10 cellular contexts compared by ENCODE assay signal in the genomic region with DNA sequence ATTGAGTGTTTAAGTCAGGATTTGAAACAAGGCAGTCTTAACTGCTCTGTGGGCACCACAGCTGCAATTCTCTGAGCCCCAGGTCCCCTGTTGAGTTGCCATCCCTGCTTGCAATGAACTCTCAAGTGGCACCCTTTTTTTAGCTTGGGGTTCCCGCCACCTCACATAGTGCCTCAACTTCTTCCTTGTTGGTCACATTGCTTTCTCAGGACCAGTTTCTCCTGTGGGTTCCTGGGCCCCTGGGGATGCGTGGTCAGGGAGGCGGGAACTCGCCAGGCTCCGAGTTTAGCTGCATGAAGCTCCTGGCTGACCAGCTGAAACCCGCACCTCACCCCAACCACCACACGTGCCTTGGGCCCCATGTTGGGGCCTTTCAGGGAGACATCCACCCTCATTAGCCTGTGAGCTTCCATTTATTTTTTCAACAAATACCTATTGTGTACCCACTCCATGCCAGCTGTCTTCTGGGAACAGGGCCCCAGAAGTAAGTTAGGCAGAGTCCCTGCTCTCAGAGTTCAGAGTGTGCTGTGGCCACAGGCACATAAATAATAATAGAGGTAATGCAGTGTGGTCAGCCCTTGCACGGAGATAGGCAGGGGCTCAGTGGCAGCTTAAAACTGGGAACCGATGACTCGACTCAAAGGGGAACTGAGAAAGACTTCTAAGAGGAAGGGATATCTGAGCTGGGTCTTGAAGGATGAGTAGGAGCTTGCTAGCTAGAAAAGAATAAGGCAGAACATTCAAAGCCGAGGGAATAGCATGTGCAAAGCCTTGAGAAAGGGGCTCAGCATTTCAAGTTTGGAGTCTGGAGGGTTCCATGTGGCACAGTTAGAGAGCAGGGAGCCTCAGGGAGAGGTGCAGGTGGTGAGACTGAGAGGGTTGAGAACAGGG. TPM values are rescaled to one million over a fixed set of nuclear protein-coding genes. Genes with fewer than 3 reads are reported as not detected.
A peak's percentile ranks its signal among the peaks of the same experiment; 100 is the strongest.
DNase-seq lines count a peak whose midpoint lies in the region; ATAC-seq and TF ChIP-seq lines count a peak whose summit lies in the region.
"Had no signal": no experiment of that assay in that cellular context is flagged by ENCODE, and none has a peak within 500 bp of the region (broad histone marks: within the 10 kb centered on the region; RNA-seq: fewer than 3 reads in every experiment).

No MANE protein-coding gene starts in this region.

- H3K4me3 ChIP-seq in psoas muscle, result no peak overlapping the region
- H3K4me3 ChIP-seq: neural progenitor cell had no signal

- intact Hi-C loops in psoas muscle (cut with DNase I), result loop anchor here in 1 of 2 donors (5.0 to 10.0 kb wide), 2 partner anchors 88 to 245 kb away; partner anchors contain the start of gene PPP1R16B

- H3K4me1 ChIP-seq in psoas muscle, result no peaks in the 10 kb centered on the region
- H3K4me1 ChIP-seq: neural progenitor cell had no signal

- H3K36me3 ChIP-seq in psoas muscle (ENCODE audit: insufficient read depth in 1 of 2, low read depth in 1 of 2), result no peaks in the 10 kb centered on the region
- H3K36me3 ChIP-seq: neural progenitor cell had no signal

- peaks cover 21% of the 10 kb centered on the region for H3K36me3 Mint-ChIP-seq in activated CD8-positive, alpha-beta memory T cell treated with anti-CD3 and anti-CD28 coated beads, Interleukin-2, amount 10 ng/mL, durations not matched to agents 7 days and 5 days
- H3K36me3 Mint-ChIP-seq: neural progenitor cell had no signal

- peaks cover 0 to 12% (median 1%) of the 10 kb centered on the region in 3 donors for H3K27me3 ChIP-seq in psoas muscle (ENCODE audit: insufficient read depth in 3 of 3, low read length in 2 of 3)

- H3K4me1 Mint-ChIP-seq in activated CD8-positive, alpha-beta memory T cell treated with anti-CD3 and anti-CD28 coated beads, Interleukin-2, amount 10 ng/mL, durations not matched to agents 7 days and 5 days, result peaks cover 70% of the 10 kb centered on the region

- peak; percentile 10 for ATAC-seq in activated CD8-positive, alpha-beta memory T cell treated with anti-CD3 and anti-CD28 coated beads, Interleukin-2, amount 10 ng/mL, durations not matched to agents 7 days and 5 days
- ATAC-seq in HG02938 (IDR thresholded peaks at IDR 0.05; ENCODE audit: unreplicated experiment) (peak; percentile 55), psoas muscle (no peak)

- H3K9me3 ChIP-seq in psoas muscle, result no peaks in the 10 kb centered on the region

- WGBS in psoas muscle, 3 donors, result 70 to 79% (median 73%) methylated on average over 11 of the region's 11 CpGs

- H3K27me3 Mint-ChIP-seq in activated CD8-positive, alpha-beta memory T cell treated with anti-CD3 and anti-CD28 coated beads, Interleukin-2, amount 10 ng/mL, durations not matched to agents 7 days and 5 days, result no peaks in the 10 kb centered on the region

- CTCF ChIA-PET in activated CD8-positive, alpha-beta memory T cell treated with anti-CD3 and anti-CD28 coated beads, Interleukin-2, amount 10 ng/mL, durations not matched to agents 7 days and 5 days (lab: Charles Lee), result interaction anchor here (0.8 to 4.2 kb wide), 31 partner anchors 9 to 259 kb away, joined by 3 to 42 read pairs (median 5); partner anchors contain the start of genes ACTR5 and PPP1R16B

- H3K4me3 Mint-ChIP-seq in activated CD8-positive, alpha-beta memory T cell treated with anti-CD3 and anti-CD28 coated beads, Interleukin-2, amount 10 ng/mL, durations not matched to agents 7 days and 5 days, result no peak overlapping the region
- H3K4me3 Mint-ChIP-seq: neural progenitor cell had no signal

- H3K27ac Mint-ChIP-seq in activated CD8-positive, alpha-beta memory T cell treated with anti-CD3 and anti-CD28 coated beads, Interleukin-2, amount 10 ng/mL, durations not matched to agents 7 days and 5 days, result peak overlapping the region; percentile 89
- H3K27ac Mint-ChIP-seq: neural progenitor cell had no signal

- TF ChIP-seq CTCF in psoas muscle (IDR thresholded peaks at IDR 0.05), result no peak

- no peaks in the 10 kb centered on the region for H3K9me3 Mint-ChIP-seq in activated CD8-positive, alpha-beta memory T cell treated with anti-CD3 and anti-CD28 coated beads, Interleukin-2, amount 10 ng/mL, durations not matched to agents 7 days and 5 days (ENCODE audit: low read depth)
- H3K9me3 Mint-ChIP-seq: neural progenitor cell had no signal

- H3K27ac ChIP-seq in substantia nigra (ENCODE audit: low read depth, low read length, poor library complexity, severe bottlenecking) (peak overlapping the region; percentile 98), psoas muscle (no peak overlapping the region)
- H3K27ac ChIP-seq: neural progenitor cell had no signal

- DNase-seq in activated CD8-positive, alpha-beta memory T cell treated with anti-CD3 and anti-CD28 coated beads, Interleukin-2, amount 10 ng/mL, durations not matched to agents 7 days and 5 days, result no peak
- DNase-seq in activated CD8-positive, alpha-beta memory T cell treated with anti-CD3 and anti-CD28 coated beads, Interleukin-2, amount 50 U/mL, for 48 hours, result no peak
- peak; percentile 76 for DNase-seq in SIG-M5 (lab: John Stamatoyannopoulos, UW)
- DNase-seq in substantia nigra (lab: John Stamatoyannopoulos, UW), result no peak
- no peak for DNase-seq in amygdala (lab: John Stamatoyannopoulos, UW)
- DNase-seq in psoas muscle, result no peak
- no peak for DNase-seq in NCI-H1417 (lab: John Stamatoyannopoulos, UW)
- DNase-seq: GOT3 had no signal

RNA-seq across cellular contexts. Expression of gene FAM83D, which starts 33.9 kb away (rescaled TPM):
- total RNA-seq in activated CD8-positive, alpha-beta memory T cell treated with anti-CD3 and anti-CD28 coated beads, Interleukin-2, amount 10 ng/mL, durations not matched to agents 7 days and 5 days, result 10 to 100 TPM; 23.1 to 28.4 TPM
- under 1 TPM in 2 of 4 donors, not detected in 2; 0.11 to 0.12 TPM for total RNA-seq in psoas muscle
- polyA plus RNA-seq in psoas muscle, result under 1 TPM in 2 of 3 donors, not detected in 1; 0.12 to 0.32 TPM

Comparison
In these comparisons a context has a peak if more than half of its experiments do, and no peak if none do; other contexts are left out.
1. ATAC-seq: peak in activated CD8-positive, alpha-beta memory T cell treated with anti-CD3 and anti-CD28 coated beads, Interleukin-2, amount 10 ng/mL, durations not matched to agents 7 days and 5 days (single experiment) and HG02938 (single experiment); none in psoas muscle (0 of 4).
2. RNA of gene FAM83D, which starts 33.9 kb away (total RNA-seq): 23.1 to 28.4 TPM in activated CD8-positive, alpha-beta memory T cell treated with anti-CD3 and anti-CD28 coated beads, Interleukin-2, amount 10 ng/mL, durations not matched to agents 7 days and 5 days; 0.11 to 0.12 TPM in psoas muscle; every median in the first group is over 10 times any median in the second.